ENCODE assay signal across 15 cellular contexts in genomic region chr2:202187570-202187969, GRCh38. TPM values are rescaled to one million over a fixed set of nuclear protein-coding genes. Genes with fewer than 3 reads are reported as not detected.
DNase-seq lines count a peak whose midpoint lies in the region; ATAC-seq, FAIRE-seq and TF ChIP-seq lines count a peak whose summit lies in the region.
"Had no signal": no experiment of that assay in that cellular context is flagged by ENCODE, and none has a peak within 500 bp of the region (broad histone marks: within the 10 kb centered on the region; RNA-seq: fewer than 3 reads in every experiment).

No MANE protein-coding gene starts in this region.

- no peaks in the 10 kb centered on the region for H3K9me3 ChIP-seq in mucosa of descending colon
- no peaks in the 10 kb centered on the region for H3K9me3 ChIP-seq in right cardiac atrium (ENCODE audit: control insufficient read depth, low read length)
- H3K9me3 ChIP-seq: BLaER1 treated with 17β-estradiol and CSF1 and Interleukin-3, amounts not matched to agents 10 nM and 100 nM had no signal

- H3K27ac ChIP-seq in right cardiac atrium (ENCODE audit: low read length): no peak overlapping the region
- H3K27ac ChIP-seq: BLaER1 treated with 17β-estradiol and CSF1 and Interleukin-3, amounts not matched to agents 10 nM and 100 nM; RWPE1 had no signal

- H3K27me3 ChIP-seq in right cardiac atrium (ENCODE audit: control insufficient read depth, insufficient read depth): no peaks in the 10 kb centered on the region
- H3K27me3 ChIP-seq: BLaER1 treated with 17β-estradiol and CSF1 and Interleukin-3, amounts not matched to agents 10 nM and 100 nM had no signal

- peak; percentile 59 for DNase-seq in ACHN
- peak; percentile 78 for DNase-seq in RCC 7860 (ENCODE audit: low spot score)
- peak; percentile 97 for DNase-seq in kidney tubule cell (ENCODE audit: low spot score)
- no peak for DNase-seq in mucosa of descending colon
- DNase-seq in NCI-H510A (lab: John Stamatoyannopoulos, UW): no peak
- no peak for DNase-seq in right cardiac atrium
- no peak for DNase-seq in DMS153 (lab: John Stamatoyannopoulos, UW)
- DNase-seq in cardiac septum (ENCODE audit: low spot score): no peak
- DNase-seq: EL, NCI-H1436, NCI-H2029 treated with DMSO at 0.1 percent for 48 hours, NCI-H2171 treated with DMSO at 0.1 percent for 48 hours, NCI-H774 had no signal

- in situ Hi-C loops in ACHN (cut with HindIII; ENCODE audit: low pct_ligation_motif_present, low pct_unique_long_range_greater_than_20kb, low sequenced_read_pairs): no loop called here

- no peak for TF ChIP-seq CTCF in mucosa of descending colon (IDR thresholded peaks at IDR 0.05)

- intact Hi-C loops in mucosa of descending colon (cut with DNase I, micrococcal nuclease) (loop anchor here in 1 of 2 donors (10.0 kb wide), 1 partner anchor 393 kb away; no protein-coding TSS in a partner anchor), right cardiac atrium (cut with DNase I) (no loop called here), cardiac septum (cut with DNase I) (no loop called here)

- H3K4me1 ChIP-seq in mucosa of descending colon (ENCODE audit: low read depth): peaks cover 6% of the 10 kb centered on the region
- no peaks in the 10 kb centered on the region for H3K4me1 ChIP-seq in right cardiac atrium (ENCODE audit: control insufficient read depth, insufficient read depth, low read length)
- H3K4me1 ChIP-seq: BLaER1 treated with 17β-estradiol and CSF1 and Interleukin-3, amounts not matched to agents 10 nM and 100 nM had no signal

- H3K4me3 ChIP-seq in mucosa of descending colon: no peak overlapping the region
- no peak overlapping the region for H3K4me3 ChIP-seq in right cardiac atrium (ENCODE audit: low read length)
- H3K4me3 ChIP-seq: BLaER1 treated with 17β-estradiol and CSF1 and Interleukin-3, amounts not matched to agents 10 nM and 100 nM had no signal

- H3K36me3 ChIP-seq in mucosa of descending colon (ENCODE audit: low read depth): no peaks in the 10 kb centered on the region
- H3K36me3 ChIP-seq: BLaER1 treated with 17β-estradiol and CSF1 and Interleukin-3, amounts not matched to agents 10 nM and 100 nM had no signal

- peak; percentile 92 for FAIRE-seq in RCC 7860 (lab: Jason Lieb, UNC)

- ATAC-seq in mucosa of descending colon: peak; percentile 89
- no peak for ATAC-seq in right cardiac atrium

- 80% methylated on average over 1 of the region's 1 CpG for WGBS in right cardiac atrium

RNA-seq across cellular contexts. Expression of gene SUMO1, which starts 50.8 kb away (rescaled TPM):
- 10 to 100 TPM; 75.5 to 81.4 (median 77.6) TPM for total RNA-seq in mucosa of descending colon
- total RNA-seq in right cardiac atrium: 10 to 100 TPM; 60.4 to 71.6 (median 65.0) TPM
- polyA plus RNA-seq in right cardiac atrium: 101 TPM
- 59.5 TPM for total RNA-seq in cardiac septum

Comparison
In these comparisons a context has a peak if more than half of its experiments do, and no peak if none do; other contexts are left out.
1. DNase-seq: peak in ACHN (single experiment), RCC 7860 (single experiment) and kidney tubule cell (single experiment); none in mucosa of descending colon (0 of 3), NCI-H510A (single experiment), right cardiac atrium (0 of 3), DMS153 (single experiment) and cardiac septum (single experiment).